33 cellular contexts compared by ENCODE assay signal in genomic region chr9:136826703-136827582, GRCh38. TPM values are rescaled to one million over a fixed set of nuclear protein-coding genes. Genes with fewer than 3 reads are reported as not detected.
DNase-seq lines count a peak whose midpoint lies in the region; ATAC-seq, FAIRE-seq and TF ChIP-seq lines count a peak whose summit lies in the region.
"Had no signal": no experiment of that assay in that cellular context is flagged by ENCODE, and none has a peak within 500 bp of the region (broad histone marks: within the 10 kb centered on the region; RNA-seq: fewer than 3 reads in every experiment).

No MANE protein-coding gene starts in this region.

- POLR2A ChIA-PET in GM10248 (lab: Yijun Ruan, JAX): no interaction called here
- POLR2A ChIA-PET in RWPE1 (lab: Yijun Ruan, JAX; ENCODE audit: low non-redundant PET): interaction anchor here (0.6 kb wide), 1 partner anchor 232 kb away, joined by 3 read pairs; no protein-coding TSS in a partner anchor
- POLR2A ChIA-PET in HepG2 (lab: Yijun Ruan, JAX): no interaction called here

- in situ Hi-C loops in HepG2 (cut with HindIII; ENCODE audit: extremely low pct_ligation_motif_present, low pct_unique_long_range_greater_than_20kb): no loop called here

- peak overlapping the region; percentile 8; the same call in 1 of the 2 replicates for H3K27ac ChIP-seq in RWPE1
- H3K27ac ChIP-seq in HepG2 (ENCODE audit: extremely low read length, insufficient read depth, low read length): no peak overlapping the region
- H3K27ac ChIP-seq: adrenal gland; BLaER1 treated with 17β-estradiol and CSF1 and Interleukin-3, amounts not matched to agents 10 nM and 100 nM; hepatocyte; HL-60; lower lobe of right lung; SJCRH30; upper lobe of right lung had no signal

- no peak for ATAC-seq in HepG2
- ATAC-seq: activated CD4-positive, alpha-beta T cell treated with anti-CD3 and anti-CD28 coated beads for 36 hours; activated CD8-positive, alpha-beta T cell treated with anti-CD3 and anti-CD28 coated beads for 36 hours; activated T-helper 17 cell treated with anti-CD3 and anti-CD28 coated beads, Interleukin-2, amount 50 U/mL, for 72 hours; HCT116; lower lobe of right lung; mucosa of descending colon; upper lobe of right lung had no signal

- H3K36me3 ChIP-seq in HepG2 (replicated peaks in 1 of 2; ENCODE audit: control insufficient read depth in 1 of 2, insufficient read depth in 2 of 2, low read length in 2 of 2): peaks cover 52 to 85% of the 10 kb centered on the region in 2 experiments

- intact Hi-C loops in HepG2 (cut with micrococcal nuclease; ENCODE audit: unreplicated experiment): no loop called here

- H3K4me3 ChIP-seq in HepG2 (replicated peaks in 1 of 3; ENCODE audit: insufficient read depth in 1 of 3, low read depth in 2 of 3, low read length in 3 of 3): no peak overlapping the region
- H3K4me3 ChIP-seq: adrenal gland; BLaER1 treated with 17β-estradiol and CSF1 and Interleukin-3, amounts not matched to agents 10 nM and 100 nM; hepatocyte; lower lobe of right lung; mucosa of descending colon; SJCRH30; upper lobe of right lung had no signal

- no peak for FAIRE-seq in HepG2 (lab: Jason Lieb, UNC)
- FAIRE-seq: G401.6, RCC 7860, small intestine had no signal

- CTCF ChIA-PET in GM10248 (lab: Yijun Ruan, JAX) (interaction anchor here (1.2 to 1.5 kb wide), 2 partner anchors 15 to 208 kb away, joined by 4 read pairs; partner anchors contain the start of gene AJM1), RWPE1 (lab: Yijun Ruan, JAX) (interaction anchor here (0.6 to 1.0 kb wide), 3 partner anchors 15 to 222 kb away, joined by 3 read pairs; no protein-coding TSS in a partner anchor), HepG2 (lab: Yijun Ruan, JAX; ENCODE audit: low intra/inter-chr PET ratio, low total read pairs) (no interaction called here)

- H4K20me1 ChIP-seq in HepG2 (ENCODE audit: insufficient read depth, low read length): no peaks in the 10 kb centered on the region

- no peaks in the 10 kb centered on the region for H3K79me2 ChIP-seq in HepG2 (ENCODE audit: insufficient read depth, low read length)

- BruUV-seq in HepG2 (replicated peaks; lab: Mats Ljungman, UMichigan): no TSS peak

- TF ChIP-seq CTCF in GM10248 (IDR thresholded peaks at IDR 0.05; ENCODE audit: control extremely low read depth, extremely low read depth, low read depth, missing control alignments) (no peak), RWPE1 (conservative IDR thresholded peaks at IDR 0.05; ENCODE audit: low read depth) (no peak), HepG2 (CRISPR knock-in tag; IDR thresholded peaks at IDR 0.05) (no peak)

- no peak overlapping the region for H3K9ac ChIP-seq in HepG2 (ENCODE audit: insufficient read depth, low read depth, low read length)

- no peak for TF ChIP-seq POLR2A in HepG2 (IDR thresholded peaks at IDR 0.05; ENCODE audit: insufficient read depth in 1 of 2, low read depth in 2 of 2, low read length in 2 of 2)

- no peaks in the 10 kb centered on the region for H3K4me1 ChIP-seq in HepG2 (ENCODE audit: insufficient read depth, low read length)
- H3K4me1 ChIP-seq: adrenal gland; BLaER1 treated with 17β-estradiol and CSF1 and Interleukin-3, amounts not matched to agents 10 nM and 100 nM; lower lobe of right lung; upper lobe of right lung had no signal

- WGBS in HepG2 (ENCODE audit: low lambda C conversion rate): 98% methylated on average over 13 of the region's 24 CpGs

- DNase-seq in GM10248 (ENCODE audit: extremely low spot score) (peak; percentile 7), RWPE1 (ENCODE audit: low spot score) (no peak), HepG2 (ENCODE audit: low spot score) (no peak), DMS79 (lab: John Stamatoyannopoulos, UW) (no peak), glomerular visceral epithelial cell (ENCODE audit: extremely low spot score) (no peak)
- DNase-seq: activated CD4-positive, alpha-beta T cell treated with anti-CD3 and anti-CD28 coated beads for 36 hours; activated CD8-positive, alpha-beta memory T cell treated with anti-CD3 and anti-CD28 coated beads, Interleukin-2, amount 50 U/mL, for 48 hours; activated CD8-positive, alpha-beta T cell treated with anti-CD3 and anti-CD28 coated beads for 36 hours; activated naive CD4-positive, alpha-beta T cell treated with anti-CD3 and anti-CD28 coated beads, Interleukin-2, amount 10 ng/mL, durations not matched to agents 7 days and 5 days; DMS53; foreskin melanocyte; Karpas-422; lower lobe of right lung; NCI-H1417 treated with DMSO at 0.1 percent for 48 hours; NCI-H2029 treated with DMSO at 0.1 percent for 48 hours; NCI-H226; NCI-H526 treated with DMSO at 0.1 percent for 48 hours; nephron progenitor cell; SJCRH30; small intestine; stimulated activated CD4-positive, alpha-beta T cell treated with anti-CD3 and anti-CD28 coated beads, Interleukin-1b, Interleukin-23, amount 100 ng/mL, for 48 hours; stimulated activated naive CD4-positive, alpha-beta T cell treated with Interleukin-2 at 50 U/mL for 16 hours; SW 1271; upper lobe of right lung had no signal

- no peaks in the 10 kb centered on the region for H3K9me3 ChIP-seq in HepG2 (ENCODE audit: low read length)
- H3K9me3 ChIP-seq: adrenal gland; BLaER1 treated with 17β-estradiol and CSF1 and Interleukin-3, amounts not matched to agents 10 nM and 100 nM; lower lobe of right lung; mucosa of descending colon; SJCRH30; upper lobe of right lung had no signal

- H3K4me2 ChIP-seq in HepG2 (ENCODE audit: low read depth, low read length): no peak overlapping the region
- H3K4me2 ChIP-seq: BLaER1 treated with 17β-estradiol and CSF1 and Interleukin-3, amounts not matched to agents 10 nM and 100 nM; hepatocyte had no signal

- no peak for TF ChIP-seq RAD21 in HepG2 (CRISPR knock-in tag; IDR thresholded peaks at IDR 0.05)

- no peaks in the 10 kb centered on the region for H3K27me3 ChIP-seq in HepG2 (ENCODE audit: control insufficient read depth in 1 of 2, insufficient read depth in 2 of 2, low read length in 2 of 2)
- H3K27me3 ChIP-seq: adrenal gland; BLaER1 treated with 17β-estradiol and CSF1 and Interleukin-3, amounts not matched to agents 10 nM and 100 nM; hepatocyte; SJCRH30; upper lobe of right lung had no signal

- TF ChIP-seq EP300 in HepG2 (IDR thresholded peaks at IDR 0.05; ENCODE audit: low read depth in 2 of 2, low read length in 2 of 2): no peak
- TF ChIP-seq EP300 in HepG2 (CRISPR knock-in tag; IDR thresholded peaks at IDR 0.05; ENCODE audit: borderline replicate concordance): no peak

- H2AFZ ChIP-seq in HepG2 (ENCODE audit: low read length): no peak overlapping the region
- H2AFZ ChIP-seq: hepatocyte had no signal

RNA-seq across cellular contexts. Expression of gene AJM1, which starts 15.3 kb away (rescaled TPM):
- total RNA-seq in HepG2 (2016; rRNA removed; fragmentation: Illumina TruSeq; extraction: Trizol): 0.48 and 1.1 TPM in 2 replicates
- total RNA-seq in HepG2 (2016; cell fraction: cytosol; rRNA removed; fragmentation: Illumina TruSeq; extraction: Trizol; ENCODE audit: low read depth): 0.61 and 0.71 TPM in 2 replicates
- total RNA-seq in HepG2 (2016; cell fraction: insoluble cytoplasmic fraction; rRNA removed; fragmentation: Illumina TruSeq; extraction: Trizol): 0.30 and 1.00 TPM in 2 replicates
- total RNA-seq in HepG2 (2016; cell fraction: membrane; rRNA removed; fragmentation: Illumina TruSeq; extraction: Trizol): 0.59 and 0.90 TPM in 2 replicates
- 1.0 TPM in 2 replicates for total RNA-seq in HepG2 (2016; cell fraction: nucleus; rRNA removed; fragmentation: Illumina TruSeq; extraction: Trizol)
- polyA plus RNA-seq in HepG2 (2011; rRNA removed): 1.2 and 1.4 TPM in 2 replicates
- 0.45 and 0.97 TPM in 2 replicates for polyA plus RNA-seq in HepG2 (2011; cell fraction: cytosol; rRNA removed)
- polyA plus RNA-seq in HepG2 (2011; cell fraction: nucleus; rRNA removed): 22.1 and 27.9 TPM in 2 replicates
- 2.2 TPM in 2 replicates for polyA plus RNA-seq in HepG2 (2012)
- polyA plus RNA-seq in HepG2 (2016; cell fraction: cytosol; fragmentation: Illumina TruSeq; extraction: Trizol; ENCODE audit: low read depth): 0.40 and 0.78 TPM in 2 replicates
- polyA plus RNA-seq in HepG2 (2016; cell fraction: insoluble cytoplasmic fraction; fragmentation: Illumina TruSeq; extraction: Trizol; ENCODE audit: low read depth): 0.61 and 0.74 TPM in 2 replicates
- polyA plus RNA-seq in HepG2 (2016; cell fraction: membrane; fragmentation: Illumina TruSeq; extraction: Trizol; ENCODE audit: low read depth): 0.52 and 0.76 TPM in 2 replicates
- 4.1 and 4.6 TPM in 2 replicates for polyA plus RNA-seq in HepG2 (2016; cell fraction: nucleus; fragmentation: Illumina TruSeq; extraction: Trizol; ENCODE audit: insufficient read depth, low read depth)
- 0.77 and 1.1 TPM in 2 replicates for polyA minus RNA-seq in HepG2 (2011; rRNA and poly(A)+ RNA removed; ENCODE audit: low replicate concordance)
- polyA minus RNA-seq in HepG2 (2011; cell fraction: cytosol; rRNA and poly(A)+ RNA removed): 1.5 and 1.8 TPM in 2 replicates
- 3.0 and 3.3 TPM in 2 replicates for polyA minus RNA-seq in HepG2 (2011; cell fraction: nucleus; rRNA and poly(A)+ RNA removed)

RNA-seq across cellular contexts. Expression of gene RABL6, which starts 19.2 kb away (rescaled TPM):
- total RNA-seq in HepG2 (2016; rRNA removed; fragmentation: Illumina TruSeq; extraction: Trizol): 66.4 and 81.5 TPM in 2 replicates
- total RNA-seq in HepG2 (2016; cell fraction: cytosol; rRNA removed; fragmentation: Illumina TruSeq; extraction: Trizol; ENCODE audit: low read depth): 37.0 and 38.7 TPM in 2 replicates
- total RNA-seq in HepG2 (2016; cell fraction: insoluble cytoplasmic fraction; rRNA removed; fragmentation: Illumina TruSeq; extraction: Trizol): 54.7 and 84.6 TPM in 2 replicates
- 88.7 and 91.1 TPM in 2 replicates for total RNA-seq in HepG2 (2016; cell fraction: membrane; rRNA removed; fragmentation: Illumina TruSeq; extraction: Trizol)
- 50.3 and 58.9 TPM in 2 replicates for total RNA-seq in HepG2 (2016; cell fraction: nucleus; rRNA removed; fragmentation: Illumina TruSeq; extraction: Trizol)
- 125 and 139 TPM in 2 replicates for polyA plus RNA-seq in HepG2 (2011; rRNA removed)
- polyA plus RNA-seq in HepG2 (2011; cell fraction: cytosol; rRNA removed): 72.4 and 105 TPM in 2 replicates
- polyA plus RNA-seq in HepG2 (2011; cell fraction: nucleus; rRNA removed): 222 and 282 TPM in 2 replicates
- 114 and 126 TPM in 2 replicates for polyA plus RNA-seq in HepG2 (2012)
- polyA plus RNA-seq in HepG2 (2016; cell fraction: cytosol; fragmentation: Illumina TruSeq; extraction: Trizol; ENCODE audit: low read depth): 45.2 and 45.6 TPM in 2 replicates
- 68.3 and 84.3 TPM in 2 replicates for polyA plus RNA-seq in HepG2 (2016; cell fraction: insoluble cytoplasmic fraction; fragmentation: Illumina TruSeq; extraction: Trizol; ENCODE audit: low read depth)
- 80.1 and 85.2 TPM in 2 replicates for polyA plus RNA-seq in HepG2 (2016; cell fraction: membrane; fragmentation: Illumina TruSeq; extraction: Trizol; ENCODE audit: low read depth)
- 135 and 137 TPM in 2 replicates for polyA plus RNA-seq in HepG2 (2016; cell fraction: nucleus; fragmentation: Illumina TruSeq; extraction: Trizol; ENCODE audit: insufficient read depth, low read depth)
- polyA minus RNA-seq in HepG2 (2011; rRNA and poly(A)+ RNA removed; ENCODE audit: low replicate concordance): 117 and 139 TPM in 2 replicates
- polyA minus RNA-seq in HepG2 (2011; cell fraction: cytosol; rRNA and poly(A)+ RNA removed): 60.1 and 64.7 TPM in 2 replicates
- polyA minus RNA-seq in HepG2 (2011; cell fraction: nucleus; rRNA and poly(A)+ RNA removed): 67.3 and 68.4 TPM in 2 replicates

RNA-seq across cellular contexts. Expression of gene PHPT1, which starts 22.3 kb away (rescaled TPM):
- 155 and 192 TPM in 2 replicates for total RNA-seq in HepG2 (2016; rRNA removed; fragmentation: Illumina TruSeq; extraction: Trizol)
- total RNA-seq in HepG2 (2016; cell fraction: cytosol; rRNA removed; fragmentation: Illumina TruSeq; extraction: Trizol; ENCODE audit: low read depth): 102 and 115 TPM in 2 replicates
- 166 and 201 TPM in 2 replicates for total RNA-seq in HepG2 (2016; cell fraction: insoluble cytoplasmic fraction; rRNA removed; fragmentation: Illumina TruSeq; extraction: Trizol)
- total RNA-seq in HepG2 (2016; cell fraction: membrane; rRNA removed; fragmentation: Illumina TruSeq; extraction: Trizol): 119 and 147 TPM in 2 replicates
- total RNA-seq in HepG2 (2016; cell fraction: nucleus; rRNA removed; fragmentation: Illumina TruSeq; extraction: Trizol): 76.8 and 86.8 TPM in 2 replicates
- 184 and 189 TPM in 2 replicates for polyA plus RNA-seq in HepG2 (2011; rRNA removed)
- polyA plus RNA-seq in HepG2 (2011; cell fraction: cytosol; rRNA removed): 184 and 289 TPM in 2 replicates
- polyA plus RNA-seq in HepG2 (2011; cell fraction: nucleus; rRNA removed): 352 and 483 TPM in 2 replicates
- 109 and 121 TPM in 2 replicates for polyA plus RNA-seq in HepG2 (2012)
- 97.4 and 122 TPM in 2 replicates for polyA plus RNA-seq in HepG2 (2016; cell fraction: cytosol; fragmentation: Illumina TruSeq; extraction: Trizol; ENCODE audit: low read depth)
- 136 and 146 TPM in 2 replicates for polyA plus RNA-seq in HepG2 (2016; cell fraction: insoluble cytoplasmic fraction; fragmentation: Illumina TruSeq; extraction: Trizol; ENCODE audit: low read depth)
- polyA plus RNA-seq in HepG2 (2016; cell fraction: membrane; fragmentation: Illumina TruSeq; extraction: Trizol; ENCODE audit: low read depth): 95.2 and 109 TPM in 2 replicates
- polyA plus RNA-seq in HepG2 (2016; cell fraction: nucleus; fragmentation: Illumina TruSeq; extraction: Trizol; ENCODE audit: insufficient read depth, low read depth): 167 and 176 TPM in 2 replicates
- 32.0 and 34.3 TPM in 2 replicates for polyA minus RNA-seq in HepG2 (2011; rRNA and poly(A)+ RNA removed; ENCODE audit: low replicate concordance)
- 21.5 and 26.7 TPM in 2 replicates for polyA minus RNA-seq in HepG2 (2011; cell fraction: cytosol; rRNA and poly(A)+ RNA removed)
- polyA minus RNA-seq in HepG2 (2011; cell fraction: nucleus; rRNA and poly(A)+ RNA removed): 33.4 and 39.9 TPM in 2 replicates

RNA-seq across cellular contexts. Expression of gene MAMDC4, which starts 25.2 kb away (rescaled TPM):
- 1.2 and 6.0 TPM in 2 replicates for total RNA-seq in HepG2 (2016; rRNA removed; fragmentation: Illumina TruSeq; extraction: Trizol)
- total RNA-seq in HepG2 (2016; cell fraction: cytosol; rRNA removed; fragmentation: Illumina TruSeq; extraction: Trizol; ENCODE audit: low read depth): 1.7 and 2.2 TPM in 2 replicates
- 1.0 and 7.5 TPM in 2 replicates for total RNA-seq in HepG2 (2016; cell fraction: insoluble cytoplasmic fraction; rRNA removed; fragmentation: Illumina TruSeq; extraction: Trizol)
- total RNA-seq in HepG2 (2016; cell fraction: membrane; rRNA removed; fragmentation: Illumina TruSeq; extraction: Trizol): 0.83 and 1.1 TPM in 2 replicates
- 7.7 and 10.7 TPM in 2 replicates for total RNA-seq in HepG2 (2016; cell fraction: nucleus; rRNA removed; fragmentation: Illumina TruSeq; extraction: Trizol)
- 6.8 and 7.9 TPM in 2 replicates for polyA plus RNA-seq in HepG2 (2011; rRNA removed)
- 1.2 and 2.6 TPM in 2 replicates for polyA plus RNA-seq in HepG2 (2011; cell fraction: cytosol; rRNA removed)
- polyA plus RNA-seq in HepG2 (2011; cell fraction: nucleus; rRNA removed): 170 and 232 TPM in 2 replicates
- 6.5 and 6.7 TPM in 2 replicates for polyA plus RNA-seq in HepG2 (2012)
- polyA plus RNA-seq in HepG2 (2016; cell fraction: cytosol; fragmentation: Illumina TruSeq; extraction: Trizol; ENCODE audit: low read depth): 0.48 and 0.49 TPM in 2 replicates
- polyA plus RNA-seq in HepG2 (2016; cell fraction: insoluble cytoplasmic fraction; fragmentation: Illumina TruSeq; extraction: Trizol; ENCODE audit: low read depth): 1.2 and 1.3 TPM in 2 replicates
- 0.57 and 0.68 TPM in 2 replicates for polyA plus RNA-seq in HepG2 (2016; cell fraction: membrane; fragmentation: Illumina TruSeq; extraction: Trizol; ENCODE audit: low read depth)
- 32.1 and 33.9 TPM in 2 replicates for polyA plus RNA-seq in HepG2 (2016; cell fraction: nucleus; fragmentation: Illumina TruSeq; extraction: Trizol; ENCODE audit: insufficient read depth, low read depth)
- 0.96 and 2.4 TPM in 2 replicates for polyA minus RNA-seq in HepG2 (2011; rRNA and poly(A)+ RNA removed; ENCODE audit: low replicate concordance)
- 0.69 and 1.2 TPM in 2 replicates for polyA minus RNA-seq in HepG2 (2011; cell fraction: cytosol; rRNA and poly(A)+ RNA removed)
- 8.8 and 10.9 TPM in 2 replicates for polyA minus RNA-seq in HepG2 (2011; cell fraction: nucleus; rRNA and poly(A)+ RNA removed)

RNA-seq across cellular contexts. Expression of gene CCDC183, which starts 30.8 kb away (rescaled TPM):
- total RNA-seq in HepG2 (2016; rRNA removed; fragmentation: Illumina TruSeq; extraction: Trizol): 3.0 and 5.0 TPM in 2 replicates
- 7.7 and 12.2 TPM in 2 replicates for total RNA-seq in HepG2 (2016; cell fraction: cytosol; rRNA removed; fragmentation: Illumina TruSeq; extraction: Trizol; ENCODE audit: low read depth)
- total RNA-seq in HepG2 (2016; cell fraction: insoluble cytoplasmic fraction; rRNA removed; fragmentation: Illumina TruSeq; extraction: Trizol): 2.7 and 3.9 TPM in 2 replicates
- total RNA-seq in HepG2 (2016; cell fraction: membrane; rRNA removed; fragmentation: Illumina TruSeq; extraction: Trizol): 8.1 and 14.4 TPM in 2 replicates
- 1.6 and 3.7 TPM in 2 replicates for total RNA-seq in HepG2 (2016; cell fraction: nucleus; rRNA removed; fragmentation: Illumina TruSeq; extraction: Trizol)
- polyA plus RNA-seq in HepG2 (2011; rRNA removed): 66.4 and 91.2 TPM in 2 replicates
- 27.0 and 41.7 TPM in 2 replicates for polyA plus RNA-seq in HepG2 (2011; cell fraction: cytosol; rRNA removed)
- 838 and 949 TPM in 2 replicates for polyA plus RNA-seq in HepG2 (2011; cell fraction: nucleus; rRNA removed)
- polyA plus RNA-seq in HepG2 (2012): 36.4 and 41.6 TPM in 2 replicates
- 10.3 and 12.4 TPM in 2 replicates for polyA plus RNA-seq in HepG2 (2016; cell fraction: cytosol; fragmentation: Illumina TruSeq; extraction: Trizol; ENCODE audit: low read depth)
- polyA plus RNA-seq in HepG2 (2016; cell fraction: insoluble cytoplasmic fraction; fragmentation: Illumina TruSeq; extraction: Trizol; ENCODE audit: low read depth): 4.0 and 6.0 TPM in 2 replicates
- polyA plus RNA-seq in HepG2 (2016; cell fraction: membrane; fragmentation: Illumina TruSeq; extraction: Trizol; ENCODE audit: low read depth): 10.0 and 11.0 TPM in 2 replicates
- polyA plus RNA-seq in HepG2 (2016; cell fraction: nucleus; fragmentation: Illumina TruSeq; extraction: Trizol; ENCODE audit: insufficient read depth, low read depth): 5.5 and 8.4 TPM in 2 replicates
- 0.12 and 15.7 TPM in 2 replicates for polyA minus RNA-seq in HepG2 (2011; rRNA and poly(A)+ RNA removed; ENCODE audit: low replicate concordance)
- 5.2 and 6.7 TPM in 2 replicates for polyA minus RNA-seq in HepG2 (2011; cell fraction: cytosol; rRNA and poly(A)+ RNA removed)
- polyA minus RNA-seq in HepG2 (2011; cell fraction: nucleus; rRNA and poly(A)+ RNA removed): 70.7 and 83.0 TPM in 2 replicates
